ENCODE assay signal across 24 cellular contexts in genomic region chr20:57612916-57613315, GRCh38. TPM values are rescaled to one million over a fixed set of nuclear protein-coding genes. Genes with fewer than 3 reads are reported as not detected.
"Had no signal": no experiment of that assay in that cellular context is flagged by ENCODE, and none has a peak within 500 bp of the region (broad histone marks: within the 10 kb centered on the region; RNA-seq: fewer than 3 reads in every experiment).

No MANE protein-coding gene starts in this region.

- H2AFZ ChIP-seq: hepatocyte, parathyroid adenoma had no signal

- H3K4me3 ChIP-seq: esophagus muscularis mucosa, hepatocyte, mucosa of descending colon, thoracic aorta, upper lobe of left lung had no signal

- FAIRE-seq: frontal cortex had no signal

- H3K4me1 ChIP-seq: esophagus muscularis mucosa, parathyroid adenoma had no signal

- DNase-seq: activated CD4-positive, alpha-beta T cell treated with anti-CD3 and anti-CD28 coated beads for 1 hour; activated CD4-positive, alpha-beta T cell treated with anti-CD3 and anti-CD28 coated beads, Interleukin-2, amount 50 U/mL, for 1 hour; activated CD8-positive, alpha-beta T cell treated with anti-CD3 and anti-CD28 coated beads, Interleukin-2, amount 10 ng/mL, durations not matched to agents 7 days and 5 days; activated effector memory CD4-positive, alpha-beta T cell treated with anti-CD3 and anti-CD28 coated beads, Interleukin-2, amount 50 U/mL, for 16 hours; caudate nucleus; effector memory CD8-positive, alpha-beta T cell; glutamatergic neuron; left cardiac atrium; mesenchymal stem cell; nephron progenitor cell; right cardiac atrium; stimulated activated naive B cell treated with anti-CD40 and anti-IgM and Interleukin-4, amounts not matched to agents 10 μg/mL and 1 μg/mL and 100 μg/mL, for 72 hours had no signal

- H3K4me2 ChIP-seq: hepatocyte had no signal

- H3K79me2 ChIP-seq: hepatocyte, parathyroid adenoma had no signal

- H3K36me3 ChIP-seq: esophagus muscularis mucosa, thoracic aorta, upper lobe of left lung had no signal

- H3K9me3 ChIP-seq: esophagus muscularis mucosa, mucosa of descending colon, thoracic aorta, upper lobe of left lung had no signal

- ATAC-seq: activated CD8-positive, alpha-beta T cell treated with anti-CD3 and anti-CD28 coated beads, Interleukin-2, amount 10 ng/mL, durations not matched to agents 7 days and 5 days; effector memory CD8-positive, alpha-beta T cell; left cardiac atrium; mucosa of descending colon; right cardiac atrium; SK-N-SH treated with all-trans-retinoic acid at 6 μM for 48 hours; stimulated activated naive B cell treated with anti-CD40 and anti-IgM and Interleukin-4, amounts not matched to agents 10 μg/mL and 1 μg/mL and 100 μg/mL, for 72 hours; T-cell had no signal

- H3K27ac ChIP-seq: esophagus muscularis mucosa, hepatocyte, parathyroid adenoma, thoracic aorta, upper lobe of left lung, VCaP had no signal

- H3K27me3 ChIP-seq: hepatocyte, upper lobe of left lung had no signal

RNA-seq across cellular contexts. Expression of gene ZBP1, which starts 7.3 kb away (rescaled TPM):
- total RNA-seq: dermis microvascular lymphatic vessel endothelial cell, frontal cortex, hepatocyte, pulmonary artery endothelial cell had no signal
- polyA plus RNA-seq: hepatocyte had no signal

RNA-seq across cellular contexts. Expression of gene PCK1, which starts 52.0 kb away (rescaled TPM):
- total RNA-seq: activated CD8-positive, alpha-beta T cell treated with anti-CD3 and anti-CD28 coated beads, Interleukin-2, amount 10 ng/mL, durations not matched to agents 7 days and 5 days; dermis microvascular lymphatic vessel endothelial cell; pulmonary artery endothelial cell had no signal
